Comparison of ENCODE assay signal across 9 cellular contexts in the genomic region with DNA sequence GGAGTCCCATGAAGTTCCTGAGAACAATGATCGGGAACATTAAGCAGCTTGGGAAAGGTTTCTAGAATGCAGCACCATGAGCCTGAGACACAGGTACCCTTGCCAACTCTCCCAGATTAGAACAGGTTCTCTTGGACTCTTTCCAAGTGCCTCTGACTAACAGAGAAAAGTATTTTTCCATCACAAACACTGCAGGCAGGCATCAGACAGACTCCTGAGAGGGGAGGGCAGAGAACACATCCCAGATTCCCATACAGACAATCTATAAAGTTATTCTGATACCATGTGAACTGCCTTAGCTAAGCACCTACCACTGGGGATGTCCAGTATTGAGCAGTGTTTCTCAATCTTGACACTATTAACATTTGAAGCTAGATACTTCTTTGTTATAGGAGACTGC. TPM values are rescaled to one million over a fixed set of nuclear protein-coding genes. Genes with fewer than 3 reads are reported as not detected.
A peak's percentile ranks its signal among the peaks of the same experiment; 100 is the strongest.
DNase-seq lines count a peak whose midpoint lies in the region; ATAC-seq and TF ChIP-seq lines count a peak whose summit lies in the region.
"Had no signal": no experiment of that assay in that cellular context is flagged by ENCODE, and none has a peak within 500 bp of the region (broad histone marks: within the 10 kb centered on the region; RNA-seq: fewer than 3 reads in every experiment).

No MANE protein-coding gene starts in this region.

- no peaks in the 10 kb centered on the region for H3K27me3 ChIP-seq in psoas muscle (ENCODE audit: insufficient read depth in 3 of 3, low read length in 2 of 3)

- H3K9me3 ChIP-seq in psoas muscle: no peaks in the 10 kb centered on the region
- H3K9me3 ChIP-seq in mucosa of descending colon: no peaks in the 10 kb centered on the region

- H3K27ac ChIP-seq in RWPE1 (no peak overlapping the region), psoas muscle (peak overlapping the region; percentile 75)

- DNase-seq in EL (peak; percentile 9), RWPE1 (ENCODE audit: low spot score) (peak; percentile 85), fibroblast of mammary gland (ENCODE audit: low read depth) (peak; percentile 47), psoas muscle (no peak), mucosa of descending colon (no peak)
- no peak for DNase-seq in activated CD4-positive, alpha-beta T cell treated with anti-CD3 and anti-CD28 coated beads, Interleukin-2, amount 50 U/mL, for 4 hours
- DNase-seq: activated naive CD8-positive, alpha-beta T cell treated with anti-CD3 and anti-CD28 coated beads, Interleukin-2, amount 10 ng/mL, durations not matched to agents 7 days and 5 days had no signal

- TF ChIP-seq CTCF in RWPE1 (conservative IDR thresholded peaks at IDR 0.05; ENCODE audit: low read depth): no peak
- no peak for TF ChIP-seq CTCF in fibroblast of mammary gland (conservative IDR thresholded peaks at IDR 0.05; ENCODE audit: control insufficient read depth, insufficient read depth, low read depth, low read length)
- no peak for TF ChIP-seq CTCF in psoas muscle (IDR thresholded peaks at IDR 0.05)
- no peak for TF ChIP-seq CTCF in mucosa of descending colon (IDR thresholded peaks at IDR 0.05)

- POLR2A ChIA-PET in RWPE1 (lab: Yijun Ruan, JAX; ENCODE audit: low non-redundant PET): no interaction called here

- 25 to 39% (median 38%) methylated on average over 1 of the region's 1 CpG for WGBS in psoas muscle, 3 donors

- ATAC-seq in psoas muscle (peak; percentile 65 to 85 (median 76)), HG03175 (IDR thresholded peaks at IDR 0.05; ENCODE audit: unreplicated experiment) (no peak), HG02885 (IDR thresholded peaks at IDR 0.05; ENCODE audit: poor library complexity, unreplicated experiment) (no peak), mucosa of descending colon (no peak)

- peaks cover 15% of the 10 kb centered on the region for H3K4me1 ChIP-seq in psoas muscle
- peaks cover 5% of the 10 kb centered on the region for H3K4me1 ChIP-seq in mucosa of descending colon (ENCODE audit: low read depth)

- peaks cover 0 to 33% of the 10 kb centered on the region in 2 donors for H3K36me3 ChIP-seq in psoas muscle (ENCODE audit: insufficient read depth in 1 of 2, low read depth in 1 of 2)
- no peaks in the 10 kb centered on the region for H3K36me3 ChIP-seq in mucosa of descending colon (ENCODE audit: low read depth)

- CTCF ChIA-PET in RWPE1 (lab: Yijun Ruan, JAX): interaction anchor here (1.7 kb wide), 1 partner anchor 255 kb away, joined by 8 read pairs; no protein-coding TSS in a partner anchor

- H3K4me3 ChIP-seq in fibroblast of mammary gland (ENCODE audit: control insufficient read depth, low read depth, low read length) (no peak overlapping the region), psoas muscle (no peak overlapping the region), mucosa of descending colon (no peak overlapping the region)

- intact Hi-C loops in psoas muscle (cut with DNase I) (no loop called here), mucosa of descending colon (cut with DNase I, micrococcal nuclease) (loop anchor here in 1 of 2 donors (10.0 kb wide), 1 partner anchor 221 kb away; no protein-coding TSS in a partner anchor)

RNA-seq across cellular contexts. Expression of a gene that starts 27.3 kb away (rescaled TPM):
- total RNA-seq in psoas muscle (10 to 100 TPM; 17.9 to 28.3 (median 25.1) TPM), mucosa of descending colon (10 to 100 TPM; 23.6 to 45.0 (median 23.8) TPM)
- 10 to 100 TPM; 11.1 to 33.1 (median 29.5) TPM for polyA plus RNA-seq in psoas muscle

Comparison
In these comparisons a context has a peak if more than half of its experiments do, and no peak if none do; other contexts are left out.
1. DNase-seq: peak in EL (single experiment), RWPE1 (single experiment) and fibroblast of mammary gland (single experiment); none in psoas muscle (0 of 2), activated CD4-positive, alpha-beta T cell treated with anti-CD3 and anti-CD28 coated beads, Interleukin-2, amount 50 U/mL, for 4 hours (0 of 2) and mucosa of descending colon (0 of 3).
2. ATAC-seq: peak in psoas muscle (4 of 4); none in HG03175 (single experiment), HG02885 (single experiment) and mucosa of descending colon (single experiment).